In genomic region chr2:38943784-38944183, GRCh38 we compare ENCODE assay signal across 1 cellular context.
TF ChIP-seq lines count a peak whose summit lies in the region.

No MANE protein-coding gene starts in this region.

TF ChIP-seq in WTC11, 78 proteins besides CTCF, POLR2A, EP300 and RAD21 (continued from another document):
- no peak for TF ChIP-seq ZNF317 (CRISPR knock-in tag; IDR thresholded peaks at IDR 0.05; ENCODE audit: borderline replicate concordance, low read depth)
